8 cellular contexts compared by ENCODE assay signal in genomic region chr13:76799696-76800095, GRCh38.
DNase-seq lines count a peak whose midpoint lies in the region; ATAC-seq and TF ChIP-seq lines count a peak whose summit lies in the region.

No MANE protein-coding gene starts in this region.

- intact Hi-C loops in heart right ventricle (cut with DNase I), result loop anchor here in 2 of 10 donors (5.0 kb wide), 1 partner anchor 37 kb away; no protein-coding TSS in a partner anchor
- intact Hi-C loops in Right ventricle myocardium inferior (cut with DNase I), result loop anchor here (5.0 kb wide), 1 partner anchor 77 kb away; no protein-coding TSS in a partner anchor
- intact Hi-C loops in upper lobe of right lung (cut with DNase I), result no loop called here

- H3K27me3 ChIP-seq in heart right ventricle, result no peaks in the 10 kb centered on the region
- H3K27me3 ChIP-seq in upper lobe of right lung, result no peaks in the 10 kb centered on the region

- ATAC-seq in heart right ventricle, result peak in 5 of 8 donors; percentile 28 to 68 (median 48)
- no peak for ATAC-seq in Right ventricle myocardium inferior
- peak; percentile 72 for ATAC-seq in upper lobe of right lung
- no peak for ATAC-seq in GM21529 (IDR thresholded peaks at IDR 0.05; ENCODE audit: unreplicated experiment)

- TF ChIP-seq CTCF in heart right ventricle (IDR thresholded peaks at IDR 0.05) (no peak), upper lobe of right lung (IDR thresholded peaks at IDR 0.05) (no peak)

- DNase-seq in heart right ventricle, result no peak
- no peak for DNase-seq in Right ventricle myocardium inferior (ENCODE audit: missing footprints)
- DNase-seq in NCI-H2081 (lab: John Stamatoyannopoulos, UW), result peak; percentile 38 to 79
- DNase-seq in fibroblast of peridontal ligament (ENCODE audit: extremely low read depth), result peak; percentile 32
- no peak for DNase-seq in upper lobe of right lung
- no peak for DNase-seq in occipital lobe (lab: John Stamatoyannopoulos, UW)
- DNase-seq in NCI-H187 treated with DMSO at 0.1 percent for 48 hours (lab: John Stamatoyannopoulos, UW), result no peak

- 41 to 50% methylated on average over 3 of the region's 3 CpGs for WGBS in heart right ventricle, 2 donors

- no peak overlapping the region for H3K27ac ChIP-seq in heart right ventricle
- no peak overlapping the region for H3K27ac ChIP-seq in upper lobe of right lung

- H3K9me3 ChIP-seq in heart right ventricle (peaks cover 0 to 8% (median 0%) of the 10 kb centered on the region in 11 donors), upper lobe of right lung (no peaks in the 10 kb centered on the region)

- H3K4me1 ChIP-seq in heart right ventricle, result peaks cover 0 to 27% (median 14%) of the 10 kb centered on the region in 9 donors
- H3K4me1 ChIP-seq in upper lobe of right lung, result no peaks in the 10 kb centered on the region

- H3K4me3 ChIP-seq in heart right ventricle, result no peak overlapping the region
- no peak overlapping the region for H3K4me3 ChIP-seq in upper lobe of right lung

- H3K36me3 ChIP-seq in heart right ventricle (no peaks in the 10 kb centered on the region), upper lobe of right lung (no peaks in the 10 kb centered on the region)

Comparison
In these comparisons a context has a peak if more than half of its experiments do, and no peak if none do; other contexts are left out.
1. ATAC-seq: peak in heart right ventricle (5 of 8) and upper lobe of right lung (single experiment); none in Right ventricle myocardium inferior (single experiment) and GM21529 (single experiment).
2. DNase-seq: peak in NCI-H2081 (2 of 2) and fibroblast of peridontal ligament (single experiment); none in heart right ventricle (0 of 2), Right ventricle myocardium inferior (single experiment), upper lobe of right lung (single experiment), occipital lobe (single experiment) and NCI-H187 treated with DMSO at 0.1 percent for 48 hours (single experiment).